Comparison of ENCODE assay signal across 2 cellular contexts in genomic region chr16:66617728-66618127, GRCh38.
A peak's percentile ranks its signal among the peaks of the same experiment; 100 is the strongest.
TF ChIP-seq lines count a peak whose summit lies in the region.

No MANE protein-coding gene starts in this region.

TF ChIP-seq in HCT116, 20 proteins besides CTCF, POLR2A, EP300 and RAD21:
- TF ChIP-seq SRF (IDR thresholded peaks at IDR 0.05; ENCODE audit: low read depth) (0 out of 2 replicates have a peak, but pooled peaks have one; percentile 9), CEBPB (IDR thresholded peaks at IDR 0.05; ENCODE audit: low read depth) (no peak)

TF ChIP-seq in SK-N-SH, 30 proteins besides CTCF, POLR2A, EP300 and RAD21:
- no peak for TF ChIP-seq FOSL2 (IDR thresholded peaks at IDR 0.05; ENCODE audit: borderline replicate concordance, low read depth)
- TF ChIP-seq GABPA (IDR thresholded peaks at IDR 0.05; ENCODE audit: low read depth): no peak
TF ChIP-seq in SK-N-SH: peak in this region for 0.
